11 cellular contexts compared by ENCODE assay signal in genomic region chr11:128467041-128467440, GRCh38.
DNase-seq lines count a peak whose midpoint lies in the region; ATAC-seq, FAIRE-seq and TF ChIP-seq lines count a peak whose summit lies in the region.
"Had no signal": no experiment of that assay in that cellular context is flagged by ENCODE, and none has a peak within 500 bp of the region (broad histone marks: within the 10 kb centered on the region; RNA-seq: fewer than 3 reads in every experiment).

No MANE protein-coding gene starts in this region.

- H3K36me3 ChIP-seq in OCI-LY7 (ENCODE audit: insufficient read depth, low read length) (peaks cover 91% of the 10 kb centered on the region), HepG2 (replicated peaks in 1 of 2; ENCODE audit: control insufficient read depth in 1 of 2, insufficient read depth in 2 of 2, low read length in 2 of 2) (no peaks in the 10 kb centered on the region), subcutaneous abdominal adipose tissue (ENCODE audit: control insufficient read depth in 5 of 5, insufficient read depth in 5 of 5, low read length in 5 of 5) (peaks cover 0 to 60% (median 42%) of the 10 kb centered on the region in 5 donors)

- H3K79me2 ChIP-seq in OCI-LY7 (ENCODE audit: insufficient read depth, low read depth, low read length) (peaks cover 76% of the 10 kb centered on the region), HepG2 (ENCODE audit: insufficient read depth, low read length) (no peaks in the 10 kb centered on the region)

- TF ChIP-seq EP300 in HepG2 (IDR thresholded peaks at IDR 0.05; ENCODE audit: low read depth in 2 of 2, low read length in 2 of 2) (no peak), HepG2 (CRISPR knock-in tag; IDR thresholded peaks at IDR 0.05; ENCODE audit: borderline replicate concordance) (no peak)

- no peaks in the 10 kb centered on the region for H3K9me2 ChIP-seq in OCI-LY7 (ENCODE audit: insufficient read depth, low read length)

- DNase-seq in OCI-LY7 (ENCODE audit: low spot score) (no peak), HepG2 (ENCODE audit: low spot score) (no peak), DMS 273 treated with DMSO at 0.1 percent for 48 hours (lab: John Stamatoyannopoulos, UW) (no peak), Ammon's horn (ENCODE audit: low spot score) (no peak), middle frontal gyrus (ENCODE audit: extremely low spot score, low spot score) (no peak)
- peak; percentile 37 for DNase-seq in activated naive CD8-positive, alpha-beta T cell treated with anti-CD3 and anti-CD28 coated beads for 36 hours
- DNase-seq: GDM1, NCI-H1417 had no signal

- TF ChIP-seq CTCF in OCI-LY7 (conservative IDR thresholded peaks at IDR 0.05; ENCODE audit: low read length) (no peak), HepG2 (CRISPR knock-in tag; IDR thresholded peaks at IDR 0.05) (no peak)

- H3K9me3 ChIP-seq in OCI-LY7 (ENCODE audit: low read length) = no peaks in the 10 kb centered on the region
- no peaks in the 10 kb centered on the region for H3K9me3 ChIP-seq in HepG2 (ENCODE audit: low read length)
- H3K9me3 ChIP-seq in subcutaneous abdominal adipose tissue (ENCODE audit: control insufficient read depth in 5 of 5, low read length in 5 of 5) = no peaks in the 10 kb centered on the region

- CTCF ChIA-PET in OCI-LY7 (lab: Charles Lee; ENCODE audit: unreplicated experiment) = no interaction called here
- CTCF ChIA-PET in HepG2 (lab: Yijun Ruan, JAX; ENCODE audit: low intra/inter-chr PET ratio, low total read pairs) = no interaction called here

- peak overlapping the region; percentile 72 for H3K4me3 Mint-ChIP-seq in activated naive CD8-positive, alpha-beta T cell treated with anti-CD3 and anti-CD28 coated beads for 36 hours
- H3K4me3 Mint-ChIP-seq: nephron had no signal

- no peak; the same call in 2 of the 3 replicates for ATAC-seq in HepG2

- no peak for TF ChIP-seq POLR2A in HepG2 (IDR thresholded peaks at IDR 0.05; ENCODE audit: insufficient read depth in 1 of 2, low read depth in 2 of 2, low read length in 2 of 2)

- H3K9me3 Mint-ChIP-seq in activated naive CD8-positive, alpha-beta T cell treated with anti-CD3 and anti-CD28 coated beads for 36 hours = no peaks in the 10 kb centered on the region
- H3K9me3 Mint-ChIP-seq: nephron had no signal

- H3K27me3 Mint-ChIP-seq in activated naive CD8-positive, alpha-beta T cell treated with anti-CD3 and anti-CD28 coated beads for 36 hours = no peaks in the 10 kb centered on the region

- H3K4me2 ChIP-seq in OCI-LY7 (ENCODE audit: low read length) (peak overlapping the region; percentile 67; the same call in 1 of the 2 replicates), HepG2 (ENCODE audit: low read depth, low read length) (peak overlapping the region; percentile 28; the same call in 1 of the 2 replicates)

- no TSS peak for BruUV-seq in OCI-LY7 (replicated peaks; lab: Mats Ljungman, UMichigan)
- TSS peak; percentile 63 for BruUV-seq in HepG2 (replicated peaks; lab: Mats Ljungman, UMichigan)

- H2AFZ ChIP-seq in OCI-LY7 (ENCODE audit: low read length) (no peak overlapping the region), HepG2 (ENCODE audit: low read length) (no peak overlapping the region)

- POLR2A ChIA-PET in OCI-LY7 (lab: Charles Lee) (interaction anchor here (0.7 to 3.4 kb wide), 6 partner anchors 10 to 156 kb away, joined by 3 to 37 read pairs (median 12); no protein-coding TSS in a partner anchor), HepG2 (lab: Yijun Ruan, JAX) (interaction anchor here (1.1 to 1.6 kb wide), 4 partner anchors 16 to 132 kb away, joined by 3 to 7 read pairs (median 5); no protein-coding TSS in a partner anchor)

- H3K9ac ChIP-seq in HepG2 (ENCODE audit: insufficient read depth, low read depth, low read length) (no peak overlapping the region), subcutaneous abdominal adipose tissue (ENCODE audit: low read length in 5 of 5) (peak overlapping the region in 1 of 5 donors; percentile 30)

- H3K36me3 Mint-ChIP-seq in activated naive CD8-positive, alpha-beta T cell treated with anti-CD3 and anti-CD28 coated beads for 36 hours = peaks cover 91% of the 10 kb centered on the region

- no peak for FAIRE-seq in HepG2 (lab: Jason Lieb, UNC)

- intact Hi-C loops in OCI-LY7 (cut with micrococcal nuclease; ENCODE audit: unreplicated experiment) (no loop called here), HepG2 (cut with micrococcal nuclease; ENCODE audit: unreplicated experiment) (loop anchor here (1.0 kb wide), 2 partner anchors 19 to 177 kb away; no protein-coding TSS in a partner anchor)

- peaks cover 97% of the 10 kb centered on the region for H3K4me1 Mint-ChIP-seq in activated naive CD8-positive, alpha-beta T cell treated with anti-CD3 and anti-CD28 coated beads for 36 hours

- no peaks in the 10 kb centered on the region; a peak in 1 of 5 replicates for H3K27me3 ChIP-seq in HepG2 (ENCODE audit: control insufficient read depth in 1 of 2, insufficient read depth in 2 of 2, low read length in 2 of 2)
- H3K27me3 ChIP-seq in subcutaneous abdominal adipose tissue (ENCODE audit: control insufficient read depth in 5 of 5, insufficient read depth in 4 of 5, low read length in 5 of 5) = no peaks in the 10 kb centered on the region

- H3K27ac ChIP-seq in OCI-LY7 (ENCODE audit: low read depth, low read length, poor library complexity, severe bottlenecking) (peak overlapping the region; percentile 98), HepG2 (ENCODE audit: extremely low read length, insufficient read depth, low read length) (no peak overlapping the region), subcutaneous abdominal adipose tissue (ENCODE audit: low read depth, low read length) (peak overlapping the region; percentile 73)
- H3K27ac ChIP-seq: SK-N-MC had no signal

- 69% methylated on average over 2 of the region's 6 CpGs for WGBS in HepG2 (ENCODE audit: low lambda C conversion rate)

- peak overlapping the region; percentile 98 for H3K27ac Mint-ChIP-seq in activated naive CD8-positive, alpha-beta T cell treated with anti-CD3 and anti-CD28 coated beads for 36 hours

- H3K4me1 ChIP-seq in OCI-LY7 (ENCODE audit: insufficient read depth, low read length, poor library complexity, severe bottlenecking) = peaks cover 94% of the 10 kb centered on the region
- H3K4me1 ChIP-seq in HepG2 (ENCODE audit: insufficient read depth, low read length) = peaks cover 18% of the 10 kb centered on the region
- H3K4me1 ChIP-seq in subcutaneous abdominal adipose tissue (ENCODE audit: control insufficient read depth in 5 of 5, insufficient read depth in 5 of 5, low read length in 5 of 5) = peaks cover 3 to 79% (median 23%) of the 10 kb centered on the region in 5 donors

- in situ Hi-C loops in HepG2 (cut with HindIII; ENCODE audit: extremely low pct_ligation_motif_present, low pct_unique_long_range_greater_than_20kb) = no loop called here

- H3K4me3 ChIP-seq in OCI-LY7 (ENCODE audit: low read depth, low read length, poor library complexity, severe bottlenecking) (no peak overlapping the region), HepG2 (replicated peaks in 1 of 3; ENCODE audit: insufficient read depth in 1 of 3, low read depth in 2 of 3, low read length in 3 of 3) (no peak overlapping the region), subcutaneous abdominal adipose tissue (ENCODE audit: low read depth in 1 of 5, low read length in 5 of 5) (no peak overlapping the region)
- H3K4me3 ChIP-seq: SK-N-MC had no signal

- TF ChIP-seq RAD21 in HepG2 (CRISPR knock-in tag; IDR thresholded peaks at IDR 0.05) = no peak

- H4K20me1 ChIP-seq in OCI-LY7 (ENCODE audit: insufficient read depth, low read length) = no peaks in the 10 kb centered on the region
- no peaks in the 10 kb centered on the region for H4K20me1 ChIP-seq in HepG2 (ENCODE audit: insufficient read depth, low read length)

TF ChIP-seq in HepG2, 621 proteins besides CTCF, POLR2A, EP300 and RAD21:
- TF ChIP-seq PHF21A (CRISPR knock-in tag; IDR thresholded peaks at IDR 0.05) (no peak), SP5 (CRISPR knock-in tag; IDR thresholded peaks at IDR 0.05; ENCODE audit: borderline replicate concordance, low read depth) (no peak), FOXA1 (IDR thresholded peaks at IDR 0.05) (no peak), FOXA1 (CRISPR knock-in tag; IDR thresholded peaks at IDR 0.05) (no peak), GATA4 (IDR thresholded peaks at IDR 0.05; ENCODE audit: borderline replicate concordance, low read depth) (no peak), NFE2L1 (CRISPR knock-in tag; IDR thresholded peaks at IDR 0.05; ENCODE audit: borderline replicate concordance) (no peak), ATF7 (IDR thresholded peaks at IDR 0.05) (no peak), ATF7 (CRISPR knock-in tag; IDR thresholded peaks at IDR 0.05) (no peak), ELF1 (CRISPR knock-in tag; IDR thresholded peaks at IDR 0.05) (no peak)
- TF ChIP-seq, protein P1, sequence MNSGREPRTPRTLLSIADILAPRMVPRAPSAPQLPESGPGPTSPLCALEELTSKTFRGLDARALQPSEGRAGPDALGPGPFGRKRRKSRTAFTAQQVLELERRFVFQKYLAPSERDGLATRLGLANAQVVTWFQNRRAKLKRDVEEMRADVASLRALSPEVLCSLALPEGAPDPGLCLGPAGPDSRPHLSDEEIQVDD (CRISPR knock-in tag; IDR thresholded peaks at IDR 0.05; ENCODE audit: borderline replicate concordance) = no peak
TF ChIP-seq in HepG2: peak in this region for 0.
